Comparison of ENCODE assay signal across 23 cellular contexts in the genomic region with DNA sequence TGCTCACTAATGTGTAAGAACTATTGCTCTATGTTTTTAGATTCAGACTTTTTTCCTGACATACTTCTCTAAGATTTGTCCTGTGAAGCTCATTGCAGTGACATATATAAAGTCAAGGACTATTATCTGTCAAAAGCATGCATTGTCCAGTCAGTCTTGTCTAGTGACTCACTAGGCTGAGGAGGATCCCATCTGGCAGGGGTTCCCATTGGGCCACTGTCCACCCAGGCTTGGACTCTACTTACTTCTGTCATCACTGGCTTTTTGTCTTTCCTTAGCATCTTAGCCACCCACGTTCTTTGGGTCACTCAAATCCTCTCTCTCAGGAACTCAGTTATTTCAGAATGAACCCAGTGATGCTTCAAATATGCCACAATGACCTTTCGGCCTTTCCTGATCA.
DNase-seq lines count a peak whose midpoint lies in the region; ATAC-seq, FAIRE-seq and TF ChIP-seq lines count a peak whose summit lies in the region.
"Had no signal": no experiment of that assay in that cellular context is flagged by ENCODE, and none has a peak within 500 bp of the region (broad histone marks: within the 10 kb centered on the region; RNA-seq: fewer than 3 reads in every experiment).

No MANE protein-coding gene starts in this region.

- H3K27ac ChIP-seq in 22Rv1, result peak overlapping the region; percentile 49; the same call in 1 of the 2 replicates
- no peak overlapping the region for H3K27ac ChIP-seq in K562 (ENCODE audit: extremely low read depth, low read depth, low read length)
- no peak overlapping the region for H3K27ac ChIP-seq in OCI-LY7 (ENCODE audit: low read depth, low read length, poor library complexity, severe bottlenecking)
- H3K27ac ChIP-seq: BLaER1 had no signal

- H3K4me3 ChIP-seq in K562, result no peak overlapping the region
- no peak overlapping the region for H3K4me3 ChIP-seq in fibroblast of mammary gland (ENCODE audit: control insufficient read depth, low read depth, low read length)
- H3K4me3 ChIP-seq in OCI-LY7 (ENCODE audit: low read depth, low read length, poor library complexity, severe bottlenecking), result no peak overlapping the region
- H3K4me3 ChIP-seq: BLaER1 had no signal

- H4K20me1 ChIP-seq in K562 (replicated peaks; ENCODE audit: control insufficient read depth, insufficient read depth, low read length) (no peaks in the 10 kb centered on the region), OCI-LY7 (ENCODE audit: insufficient read depth, low read length) (no peaks in the 10 kb centered on the region)
- H4K20me1 ChIP-seq: BLaER1 had no signal

- H3K27me3 ChIP-seq in K562 (ENCODE audit: control insufficient read depth in 2 of 2, insufficient read depth in 2 of 2, low read length in 2 of 2), result no peaks in the 10 kb centered on the region
- H3K27me3 ChIP-seq: BE2C, BLaER1 had no signal

- FAIRE-seq in K562 (lab: Jason Lieb, UNC), result no peak
- FAIRE-seq: A204.1, D721Med, G401.6, GM12891 had no signal

- H3K9me3 Mint-ChIP-seq in endothelial cell (ENCODE audit: unreplicated experiment), result no peaks in the 10 kb centered on the region
- H3K9me3 Mint-ChIP-seq: CD4-positive, alpha-beta T cell; CD8-positive, alpha-beta T cell had no signal

- H3K4me2 ChIP-seq in K562 (ENCODE audit: insufficient read depth, low read length) (no peak overlapping the region), OCI-LY7 (ENCODE audit: low read length) (no peak overlapping the region)
- H3K4me2 ChIP-seq: BLaER1 had no signal

- TF ChIP-seq CTCF in 22Rv1 (IDR thresholded peaks at IDR 0.05), result no peak
- TF ChIP-seq CTCF in K562 (IDR thresholded peaks at IDR 0.05 in 2 of 3, conservative IDR thresholded peaks at IDR 0.05 in 1 of 3; ENCODE audit: insufficient read depth in 2 of 3, low read depth in 1 of 3, low read length in 3 of 3), result no peak
- no peak for TF ChIP-seq CTCF in endothelial cell (IDR thresholded peaks at IDR 0.05; ENCODE audit: unreplicated experiment)
- TF ChIP-seq CTCF in fibroblast of mammary gland (conservative IDR thresholded peaks at IDR 0.05; ENCODE audit: control insufficient read depth, insufficient read depth, low read depth, low read length), result no peak
- no peak for TF ChIP-seq CTCF in OCI-LY7 (conservative IDR thresholded peaks at IDR 0.05; ENCODE audit: low read length)

- H3K9me3 ChIP-seq in K562 (replicated peaks; ENCODE audit: control insufficient read depth, insufficient read depth, low read depth, low read length), result no peaks in the 10 kb centered on the region
- H3K9me3 ChIP-seq in OCI-LY7 (ENCODE audit: low read length), result no peaks in the 10 kb centered on the region
- H3K9me3 ChIP-seq: BE2C, BLaER1, Caco-2 had no signal

- no peak overlapping the region for H3K27ac Mint-ChIP-seq in endothelial cell (ENCODE audit: unreplicated experiment)
- H3K27ac Mint-ChIP-seq: CD14-positive monocyte; CD4-positive, alpha-beta T cell; CD8-positive, alpha-beta T cell had no signal

- intact Hi-C loops in K562 (cut with micrococcal nuclease) (no loop called here), OCI-LY7 (cut with micrococcal nuclease; ENCODE audit: unreplicated experiment) (no loop called here)

- H3K4me3 Mint-ChIP-seq in endothelial cell (ENCODE audit: unreplicated experiment), result peak overlapping the region; percentile 47
- H3K4me3 Mint-ChIP-seq: CD14-positive monocyte; CD4-positive, alpha-beta T cell; CD8-positive, alpha-beta T cell had no signal

- no peak overlapping the region for H3K9ac ChIP-seq in K562 (ENCODE audit: insufficient read depth in 1 of 2, low read depth in 2 of 2, low read length in 2 of 2)
- H3K9ac ChIP-seq: BLaER1 had no signal

- POLR2A ChIA-PET in K562 (lab: Yijun Ruan, JAX), result interaction anchor here (0.6 kb wide), 1 partner anchor 242 kb away, joined by 3 read pairs; no protein-coding TSS in a partner anchor
- POLR2A ChIA-PET in OCI-LY7 (lab: Charles Lee), result interaction anchor here (1.0 kb wide), 1 partner anchor 32 kb away, joined by 3 read pairs; no protein-coding TSS in a partner anchor

- CTCF ChIA-PET in K562 (lab: Yijun Ruan, JAX; ENCODE audit: low intra/inter-chr PET ratio) (no interaction called here), OCI-LY7 (lab: Charles Lee; ENCODE audit: unreplicated experiment) (no interaction called here)

- peak in 1 of 4 experiments; percentile 23 for DNase-seq in K562 (ENCODE audit: extremely low read depth in 1 of 4, low spot score in 3 of 4)
- DNase-seq in endothelial cell (ENCODE audit: low spot score), result no peak
- peak; percentile 2 for DNase-seq in fibroblast of mammary gland (ENCODE audit: low read depth)
- DNase-seq in OCI-LY7 (ENCODE audit: low spot score), result no peak
- DNase-seq: 8988T; ACHN; BE2C; C1 segment of cervical spinal cord; Caco-2; Calu3; CD4-positive, alpha-beta T cell; CD8-positive, alpha-beta T cell; DMS79 treated with DMSO at 0.1 percent for 48 hours; GF-D8 had no signal

- peaks cover 1% of the 10 kb centered on the region for H3K27me3 Mint-ChIP-seq in endothelial cell (ENCODE audit: unreplicated experiment)

- H3K79me2 ChIP-seq in K562 (ENCODE audit: control insufficient read depth, insufficient read depth, low read length), result no peaks in the 10 kb centered on the region
- H3K79me2 ChIP-seq in OCI-LY7 (ENCODE audit: insufficient read depth, low read depth, low read length), result no peaks in the 10 kb centered on the region

- no peak for TF ChIP-seq EP300 in K562 (IDR thresholded peaks at IDR 0.05; ENCODE audit: low read length)

- in situ Hi-C loops in K562 (cut with MboI), result loop anchor here (10.0 kb wide), 1 partner anchor 249 kb away; no protein-coding TSS in a partner anchor

- 11% methylated on average over 2 of the region's 2 CpGs for WGBS in K562 (ENCODE audit: insufficient coverage, low coverage, missing lambda C conversion rate)

- no peaks in the 10 kb centered on the region; a peak in 1 of 5 replicates for H3K4me1 ChIP-seq in K562 (replicated peaks in 1 of 2; ENCODE audit: control insufficient read depth in 2 of 2, insufficient read depth in 2 of 2, low read length in 2 of 2)
- H3K4me1 ChIP-seq in OCI-LY7 (ENCODE audit: insufficient read depth, low read length, poor library complexity, severe bottlenecking), result no peaks in the 10 kb centered on the region
- H3K4me1 ChIP-seq: BLaER1 had no signal

- H3K9me2 ChIP-seq in OCI-LY7 (ENCODE audit: insufficient read depth, low read length), result no peaks in the 10 kb centered on the region

- H3K36me3 ChIP-seq in K562 (ENCODE audit: control insufficient read depth, insufficient read depth, low read length) (no peaks in the 10 kb centered on the region), OCI-LY7 (ENCODE audit: insufficient read depth, low read length) (no peaks in the 10 kb centered on the region)
- H3K36me3 ChIP-seq: BE2C, BLaER1 had no signal

- no peak for TF ChIP-seq RAD21 in K562 (CRISPR knock-in tag; conservative IDR thresholded peaks at IDR 0.05 in 1 of 2, IDR thresholded peaks at IDR 0.05 in 1 of 2)

- peaks cover 6% of the 10 kb centered on the region for H3K4me1 Mint-ChIP-seq in endothelial cell (ENCODE audit: unreplicated experiment)
- H3K4me1 Mint-ChIP-seq: CD14-positive monocyte had no signal

- no peak for TF ChIP-seq POLR2A in K562 (conservative IDR thresholded peaks at IDR 0.05)

- no peaks in the 10 kb centered on the region for H3K9me1 ChIP-seq in K562 (ENCODE audit: control insufficient read depth, insufficient read depth, low read length)

- no TSS peak for BruUV-seq in K562 (replicated peaks; lab: Mats Ljungman, UMichigan)
- no TSS peak for BruUV-seq in OCI-LY7 (replicated peaks; lab: Mats Ljungman, UMichigan)

- H2AFZ ChIP-seq in K562 (ENCODE audit: low read depth, low read length) (no peak overlapping the region), OCI-LY7 (ENCODE audit: low read length) (no peak overlapping the region)

- peaks cover 10% of the 10 kb centered on the region for H3K36me3 Mint-ChIP-seq in endothelial cell (ENCODE audit: low read depth, unreplicated experiment)
- H3K36me3 Mint-ChIP-seq: CD14-positive monocyte; CD8-positive, alpha-beta T cell had no signal

- ATAC-seq in K562 (0 out of 3 replicates have a peak, but pooled peaks have one; percentile 26), GM19395 (IDR thresholded peaks at IDR 0.05; ENCODE audit: unreplicated experiment) (no peak), GM19035 (IDR thresholded peaks at IDR 0.05; ENCODE audit: unreplicated experiment) (no peak)
- ATAC-seq: CD8-positive, alpha-beta T cell had no signal

TF ChIP-seq in K562, 482 proteins besides CTCF, POLR2A, EP300 and RAD21 (continues in another document):
- TF ChIP-seq ZNF316 (IDR thresholded peaks at IDR 0.05) (no peak), FOSL1 (tag; conservative IDR thresholded peaks at IDR 0.05) (peak; percentile 50; the same call in 1 of the 2 replicates), FOS (IDR thresholded peaks at IDR 0.05; ENCODE audit: extremely low read depth, insufficient read length) (no peak), ARID1B (IDR thresholded peaks at IDR 0.05) (peak; percentile 13; the same call in 1 of the 2 replicates), WHSC1 (IDR thresholded peaks at IDR 0.05; ENCODE audit: low read length) (no peak), TCF3 (CRISPR knock-in tag; IDR thresholded peaks at IDR 0.05) (peak; percentile 63; the same call in 1 of the 2 replicates), HEY1 (CRISPR knock-in tag; IDR thresholded peaks at IDR 0.05; ENCODE audit: borderline replicate concordance) (no peak)
- TF ChIP-seq, protein P1, sequence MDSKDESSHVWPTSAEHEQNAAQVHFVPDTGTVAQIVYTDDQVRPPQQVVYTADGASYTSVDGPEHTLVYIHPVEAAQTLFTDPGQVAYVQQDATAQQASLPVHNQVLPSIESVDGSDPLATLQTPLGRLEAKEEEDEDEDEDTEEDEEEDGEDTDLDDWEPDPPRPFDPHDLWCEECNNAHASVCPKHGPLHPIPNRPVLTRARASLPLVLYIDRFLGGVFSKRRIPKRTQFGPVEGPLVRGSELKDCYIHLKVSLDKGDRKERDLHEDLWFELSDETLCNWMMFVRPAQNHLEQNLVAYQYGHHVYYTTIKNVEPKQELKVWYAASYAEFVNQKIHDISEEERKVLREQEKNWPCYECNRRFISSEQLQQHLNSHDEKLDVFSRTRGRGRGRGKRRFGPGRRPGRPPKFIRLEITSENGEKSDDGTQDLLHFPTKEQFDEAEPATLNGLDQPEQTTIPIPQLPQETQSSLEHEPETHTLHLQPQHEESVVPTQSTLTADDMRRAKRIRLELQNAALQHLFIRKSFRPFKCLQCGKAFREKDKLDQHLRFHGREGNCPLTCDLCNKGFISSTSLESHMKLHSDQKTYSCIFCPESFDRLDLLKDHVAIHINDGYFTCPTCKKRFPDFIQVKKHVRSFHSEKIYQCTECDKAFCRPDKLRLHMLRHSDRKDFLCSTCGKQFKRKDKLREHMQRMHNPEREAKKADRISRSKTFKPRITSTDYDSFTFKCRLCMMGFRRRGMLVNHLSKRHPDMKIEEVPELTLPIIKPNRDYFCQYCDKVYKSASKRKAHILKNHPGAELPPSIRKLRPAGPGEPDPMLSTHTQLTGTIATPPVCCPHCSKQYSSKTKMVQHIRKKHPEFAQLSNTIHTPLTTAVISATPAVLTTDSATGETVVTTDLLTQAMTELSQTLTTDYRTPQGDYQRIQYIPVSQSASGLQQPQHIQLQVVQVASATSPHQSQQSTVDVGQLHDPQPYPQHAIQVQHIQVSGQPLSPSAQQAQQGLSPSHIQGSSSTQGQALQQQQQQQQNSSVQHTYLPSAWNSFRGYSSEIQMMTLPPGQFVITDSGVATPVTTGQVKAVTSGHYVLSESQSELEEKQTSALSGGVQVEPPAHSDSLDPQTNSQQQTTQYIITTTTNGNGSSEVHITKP (IDR thresholded peaks at IDR 0.05; ENCODE audit: partially characterized antibody), result peak; percentile 58
